ENCODE assay signal across 18 cellular contexts in genomic region chr7:154777023-154777422, GRCh38.
A peak's percentile ranks its signal among the peaks of the same experiment; 100 is the strongest.
DNase-seq lines count a peak whose midpoint lies in the region; ATAC-seq and TF ChIP-seq lines count a peak whose summit lies in the region.
"Had no signal": no experiment of that assay in that cellular context is flagged by ENCODE, and none has a peak within 500 bp of the region (broad histone marks: within the 10 kb centered on the region; RNA-seq: fewer than 3 reads in every experiment).

No MANE protein-coding gene starts in this region.

- H2AK5ac ChIP-seq in trophoblast cell (ENCODE audit: low read length) = no peak overlapping the region

- H3K36me3 ChIP-seq in DND-41 (ENCODE audit: insufficient read depth, low read length) (no peaks in the 10 kb centered on the region), mammary epithelial cell (ENCODE audit: insufficient read depth, low read length) (no peaks in the 10 kb centered on the region), trophoblast cell (ENCODE audit: control insufficient read depth in 1 of 2, insufficient read depth in 2 of 2, low read length in 2 of 2) (no peaks in the 10 kb centered on the region)
- no peaks in the 10 kb centered on the region for H3K36me3 ChIP-seq in CD8-positive, alpha-beta T cell (ENCODE audit: insufficient read depth, low read length)
- H3K36me3 ChIP-seq: lower lobe of right lung had no signal

- no peak overlapping the region for H3K4ac ChIP-seq in trophoblast cell (ENCODE audit: low read depth, low read length)

- H3K36me3 Mint-ChIP-seq in CD8-positive, alpha-beta T cell = no peaks in the 10 kb centered on the region

- H3K23ac ChIP-seq in trophoblast cell (ENCODE audit: low read length) = no peak overlapping the region

- CTCF ChIA-PET in mammary epithelial cell (lab: Charles Lee; ENCODE audit: low non-redundant PET) = no interaction called here
- CTCF ChIA-PET in CD8-positive, alpha-beta T cell (lab: Charles Lee) = no interaction called here

- intact Hi-C loops in mammary epithelial cell (cut with micrococcal nuclease) (no loop called here), posterior vena cava (cut with DNase I) (no loop called here)
- intact Hi-C loops in CD8-positive, alpha-beta T cell (cut with DNase I, micrococcal nuclease) = no loop called here

- H4K20me1 ChIP-seq in DND-41 (ENCODE audit: insufficient read depth, low read length) (no peaks in the 10 kb centered on the region), mammary epithelial cell (ENCODE audit: insufficient read depth, low read length) (no peaks in the 10 kb centered on the region)

- H3K9me3 Mint-ChIP-seq in CD8-positive, alpha-beta T cell = no peaks in the 10 kb centered on the region

- H3K18ac ChIP-seq in trophoblast cell (ENCODE audit: low read length) = no peak overlapping the region

- no peak overlapping the region for H2BK5ac ChIP-seq in trophoblast cell (ENCODE audit: low read depth, low read length, poor library complexity)

- no peak overlapping the region for H4K91ac ChIP-seq in trophoblast cell (ENCODE audit: low read depth, low read length)

- H3K27me3 ChIP-seq in DND-41 (ENCODE audit: insufficient read depth, low read length, poor library complexity) (no peaks in the 10 kb centered on the region), mammary epithelial cell (ENCODE audit: insufficient read depth, low read length) (no peaks in the 10 kb centered on the region), trophoblast cell (ENCODE audit: insufficient read depth, low read length) (no peaks in the 10 kb centered on the region)
- no peaks in the 10 kb centered on the region for H3K27me3 ChIP-seq in CD8-positive, alpha-beta T cell (ENCODE audit: insufficient read depth, low read length)

- WGBS in mammary epithelial cell (ENCODE audit: low coverage, missing lambda C conversion rate) = 65% methylated on average over 2 of the region's 5 CpGs
- no CpG with 5 or more reads among the region's 5 CpGs for WGBS in trophoblast cell (ENCODE audit: extremely low coverage, insufficient coverage, insufficient read length)

- no peak; the same call in none of the 3 replicates for ATAC-seq in DND-41 (ENCODE audit: insufficient read depth, low read depth)
- no peak for ATAC-seq in CD8-positive, alpha-beta T cell
- ATAC-seq: effector memory CD8-positive, alpha-beta T cell; GM12878; stimulated activated naive CD8-positive, alpha-beta T cell treated with anti-CD3 and anti-CD28 coated beads, Interleukin-15, Interleukin-2, amounts not matched to agents 100 U/mL and 50 U/mL, for 24 hours had no signal

- H4K12ac ChIP-seq in trophoblast cell (ENCODE audit: low read depth, low read length) = no peak overlapping the region

- no peaks in the 10 kb centered on the region for H3K79me2 ChIP-seq in DND-41 (ENCODE audit: insufficient read depth, low read length)
- H3K79me2 ChIP-seq in mammary epithelial cell (ENCODE audit: insufficient read depth, low read length) = no peaks in the 10 kb centered on the region
- H3K79me2 ChIP-seq in trophoblast cell (ENCODE audit: control insufficient read depth, insufficient read depth, low read length, poor library complexity) = no peaks in the 10 kb centered on the region
- H3K79me2 ChIP-seq: parathyroid adenoma had no signal

- no peaks in the 10 kb centered on the region for H3K79me1 ChIP-seq in trophoblast cell (ENCODE audit: low read length)

- peak; percentile 26 for TF ChIP-seq CTCF in DND-41 (IDR thresholded peaks at IDR 0.05; ENCODE audit: borderline replicate concordance, extremely low read depth, low read length, poor library complexity, severe bottlenecking)
- no peak for TF ChIP-seq CTCF in mammary epithelial cell (conservative IDR thresholded peaks at IDR 0.05 in 1 of 2, IDR thresholded peaks at IDR 0.05 in 1 of 2; ENCODE audit: extremely low read depth in 1 of 2, insufficient read depth in 1 of 2, low read depth in 1 of 2, low read length in 2 of 2)
- TF ChIP-seq CTCF in coronary artery (IDR thresholded peaks at IDR 0.05) = no peak
- TF ChIP-seq CTCF in CD8-positive, alpha-beta T cell (IDR thresholded peaks at IDR 0.05) = no peak

- H3K9me3 ChIP-seq in DND-41 (ENCODE audit: insufficient read depth, low read length, severe bottlenecking) (no peaks in the 10 kb centered on the region), mammary epithelial cell (replicated peaks; ENCODE audit: insufficient read depth, low read length) (peaks cover 15% of the 10 kb centered on the region), trophoblast cell (ENCODE audit: insufficient read depth, low read depth, low read length) (peaks cover 6% of the 10 kb centered on the region)
- no peaks in the 10 kb centered on the region for H3K9me3 ChIP-seq in CD8-positive, alpha-beta T cell (ENCODE audit: low read length)
- H3K9me3 ChIP-seq: lower lobe of right lung had no signal

- peak overlapping the region; percentile 41 for H3K9ac ChIP-seq in DND-41 (ENCODE audit: low read depth, low read length)
- no peak overlapping the region for H3K9ac ChIP-seq in mammary epithelial cell (ENCODE audit: insufficient read depth, low read length)
- no peak overlapping the region for H3K9ac ChIP-seq in trophoblast cell (ENCODE audit: low read length)
- H3K9ac ChIP-seq: parathyroid adenoma had no signal

- H3K14ac ChIP-seq in trophoblast cell (ENCODE audit: low read length) = no peak overlapping the region

- 0 out of 2 replicates have a peak overlapping the region, but pooled peaks have one; percentile 41 for H3K4me2 ChIP-seq in DND-41 (ENCODE audit: insufficient read depth, low read length)
- no peak overlapping the region for H3K4me2 ChIP-seq in mammary epithelial cell (ENCODE audit: insufficient read depth, low read depth, low read length)
- H3K4me2 ChIP-seq in trophoblast cell (ENCODE audit: low read length) = no peak overlapping the region

- no peak overlapping the region for H3K4me3 Mint-ChIP-seq in CD8-positive, alpha-beta T cell
- H3K4me3 Mint-ChIP-seq: effector memory CD8-positive, alpha-beta T cell had no signal

- no peak overlapping the region for H3K27ac Mint-ChIP-seq in CD8-positive, alpha-beta T cell
- H3K27ac Mint-ChIP-seq: effector memory CD8-positive, alpha-beta T cell had no signal

- dilution Hi-C loops in mammary epithelial cell (cut with HindIII; ENCODE audit: low sequenced_read_pairs) = no loop called here

- peak; percentile 12 for DNase-seq in DND-41
- peak; percentile 9 for DNase-seq in LHCN-M2 (ENCODE audit: low read depth)
- peak; percentile 1 for DNase-seq in mammary epithelial cell
- peak; percentile 60 to 83 for DNase-seq in trophoblast cell
- DNase-seq in coronary artery (ENCODE audit: low spot score) = no peak
- no peak for DNase-seq in CD8-positive, alpha-beta T cell
- DNase-seq in NCI-H2171 (lab: John Stamatoyannopoulos, UW) = no peak
- DNase-seq in posterior vena cava (ENCODE audit: low spot score) = no peak
- DNase-seq: activated T-cell treated with anti-CD3 and anti-CD28 coated beads for 4 hours; amniotic stem cell; Calu3; effector memory CD8-positive, alpha-beta T cell; lower lobe of right lung; NCI-H2227 treated with DMSO at 0.1 percent for 48 hours; stimulated activated CD4-positive, alpha-beta T cell treated with anti-CD3 and anti-CD28 coated beads, Interleukin-4, amount 100 ng/mL, for 1 hour; stimulated activated naive CD8-positive, alpha-beta T cell treated with anti-CD3 and anti-CD28 coated beads, Interleukin-15, Interleukin-2, amounts not matched to agents 100 U/mL and 50 U/mL, for 24 hours had no signal

- H3K27ac ChIP-seq in DND-41 (ENCODE audit: low read length) (peak overlapping the region; percentile 70), mammary epithelial cell (ENCODE audit: insufficient read depth, low read depth, low read length) (no peak overlapping the region), trophoblast cell (ENCODE audit: low read depth, low read length) (no peak overlapping the region), coronary artery (no peak overlapping the region)
- no peak overlapping the region for H3K27ac ChIP-seq in CD8-positive, alpha-beta T cell (ENCODE audit: low read depth, low read length)
- H3K27ac ChIP-seq: lower lobe of right lung, parathyroid adenoma had no signal

- no peak overlapping the region for H4K8ac ChIP-seq in trophoblast cell (ENCODE audit: low read depth, low read length)

- peaks cover 2% of the 10 kb centered on the region for H3K27me3 Mint-ChIP-seq in CD8-positive, alpha-beta T cell (ENCODE audit: low read depth)

- no TSS peak for BruUV-seq in mammary epithelial cell (replicated peaks; lab: Mats Ljungman, UMichigan)

- in situ Hi-C loops in mammary epithelial cell (cut with MboI; ENCODE audit: low sequenced_read_pairs in 2 of 2) = no loop called here

- POLR2A ChIA-PET in CD8-positive, alpha-beta T cell (lab: Charles Lee) = no interaction called here

- peak overlapping the region in 1 of 2 experiments; percentile 12; a peak in 1 of 4 replicates for H3K4me3 ChIP-seq in DND-41 (ENCODE audit: low read depth in 1 of 2, low read length in 2 of 2)
- no peak overlapping the region for H3K4me3 ChIP-seq in mammary epithelial cell (replicated peaks in 1 of 3; ENCODE audit: insufficient read depth in 1 of 3, low read depth in 2 of 3, low read length in 3 of 3)
- H3K4me3 ChIP-seq in trophoblast cell (ENCODE audit: low read depth, low read length) = no peak overlapping the region
- no peak overlapping the region for H3K4me3 ChIP-seq in coronary artery
- H3K4me3 ChIP-seq in CD8-positive, alpha-beta T cell (ENCODE audit: low read depth, low read length) = no peak overlapping the region
- H3K4me3 ChIP-seq: GM12878, lower lobe of right lung had no signal

- no peak overlapping the region for H2BK120ac ChIP-seq in trophoblast cell (ENCODE audit: insufficient read depth, low read length, poor library complexity)

- H2BK12ac ChIP-seq in trophoblast cell (ENCODE audit: low read length) = no peak overlapping the region

- peaks cover 9% of the 10 kb centered on the region for H3K4me1 Mint-ChIP-seq in CD8-positive, alpha-beta T cell (ENCODE audit: low read depth)

- H2AFZ ChIP-seq in DND-41 (ENCODE audit: low read depth, low read length) (no peak overlapping the region; the same call in 1 of the 2 replicates), mammary epithelial cell (ENCODE audit: low read depth, low read length) (no peak overlapping the region), trophoblast cell (ENCODE audit: insufficient read depth, low read length, poor library complexity) (no peak overlapping the region)
- H2AFZ ChIP-seq: parathyroid adenoma had no signal

- H3K4me1 ChIP-seq in DND-41 (ENCODE audit: insufficient read depth, low read length) (peaks cover 20% of the 10 kb centered on the region), mammary epithelial cell (ENCODE audit: insufficient read depth, low read length) (no peaks in the 10 kb centered on the region), trophoblast cell (ENCODE audit: control insufficient read depth in 1 of 2, insufficient read depth in 2 of 2, low read length in 2 of 2) (no peaks in the 10 kb centered on the region)
- no peaks in the 10 kb centered on the region for H3K4me1 ChIP-seq in CD8-positive, alpha-beta T cell (ENCODE audit: insufficient read depth, low read length)
- H3K4me1 ChIP-seq: lower lobe of right lung, parathyroid adenoma had no signal

Comparison
In these comparisons a context has a peak if more than half of its experiments do, and no peak if none do; other contexts are left out.
1. DNase-seq: peak in DND-41 (single experiment), LHCN-M2 (single experiment), mammary epithelial cell (single experiment) and trophoblast cell (2 of 2); none in coronary artery (single experiment), CD8-positive, alpha-beta T cell (0 of 7), NCI-H2171 (single experiment) and posterior vena cava (single experiment).